29 cellular contexts compared by ENCODE assay signal in genomic region chr20:13117200-13117599, GRCh38.
"Had no signal": no experiment of that assay in that cellular context is flagged by ENCODE, and none has a peak within 500 bp of the region (broad histone marks: within the 10 kb centered on the region; RNA-seq: fewer than 3 reads in every experiment).

No MANE protein-coding gene starts in this region.

- ATAC-seq: naive thymus-derived CD8-positive, alpha-beta T cell; psoas muscle; right cardiac atrium; right lobe of liver; stimulated activated effector memory CD8-positive, alpha-beta T cell treated with anti-CD3 and anti-CD28 coated beads, Interleukin-12 subunit alpha, Interleukin-12 subunit beta, amount 100 ng/mL, for 72 hours; stimulated activated naive B cell treated with anti-CD40 and anti-IgM and Interleukin-4, amounts not matched to agents 10 μg/mL and 1 μg/mL and 100 μg/mL, for 72 hours; upper lobe of right lung had no signal

- H3K27ac ChIP-seq: neural progenitor cell, ovary, parathyroid adenoma, psoas muscle, right lobe of liver, sigmoid colon, stomach, thoracic aorta, tibial artery, transverse colon, upper lobe of right lung, uterus had no signal

- H2AFZ ChIP-seq: neural progenitor cell, parathyroid adenoma had no signal

- H3K27ac Mint-ChIP-seq: naive thymus-derived CD8-positive, alpha-beta T cell; natural killer cell treated with Interleukin-12 subunit alpha and Interleukin-12 subunit beta and Interleukin-15 and Interleukin-18, amount 100 ng/mL, for 72 hours; nephron progenitor cell; neural progenitor cell; progenitor cell of endocrine pancreas; stimulated activated effector memory CD8-positive, alpha-beta T cell treated with anti-CD3 and anti-CD28 coated beads, Interleukin-12 subunit alpha, Interleukin-12 subunit beta, amount 100 ng/mL, for 72 hours; stimulated activated naive B cell treated with anti-CD40 and anti-IgM and Interleukin-4, amounts not matched to agents 10 μg/mL and 1 μg/mL and 100 μg/mL, for 72 hours; stimulated activated naive CD8-positive, alpha-beta T cell treated with anti-CD3 and anti-CD28 coated beads, Interleukin-15, Interleukin-2, amounts not matched to agents 100 ng/mL and 50 ng/mL, for 24 hours; type B pancreatic cell had no signal

- H3K79me2 ChIP-seq: parathyroid adenoma had no signal

- H3K4me3 Mint-ChIP-seq: naive thymus-derived CD8-positive, alpha-beta T cell; natural killer cell treated with Interleukin-12 subunit alpha and Interleukin-12 subunit beta and Interleukin-15 and Interleukin-18, amount 100 ng/mL, for 72 hours; nephron progenitor cell; neural progenitor cell; stimulated activated effector memory CD8-positive, alpha-beta T cell treated with anti-CD3 and anti-CD28 coated beads, Interleukin-12 subunit alpha, Interleukin-12 subunit beta, amount 100 ng/mL, for 72 hours; stimulated activated naive B cell treated with anti-CD40 and anti-IgM and Interleukin-4, amounts not matched to agents 10 μg/mL and 1 μg/mL and 100 μg/mL, for 72 hours; stimulated activated naive CD8-positive, alpha-beta T cell treated with anti-CD3 and anti-CD28 coated beads, Interleukin-15, Interleukin-2, amounts not matched to agents 100 ng/mL and 50 ng/mL, for 24 hours; type B pancreatic cell had no signal

- H3K4me1 Mint-ChIP-seq: naive thymus-derived CD8-positive, alpha-beta T cell; neural progenitor cell; stimulated activated effector memory CD8-positive, alpha-beta T cell treated with anti-CD3 and anti-CD28 coated beads, Interleukin-12 subunit alpha, Interleukin-12 subunit beta, amount 100 ng/mL, for 72 hours had no signal

- DNase-seq: naive thymus-derived CD8-positive, alpha-beta T cell; nephron progenitor cell; occipital lobe; ovary; posterior cingulate gyrus; psoas muscle; right cardiac atrium; right lobe of liver; sigmoid colon; small intestine; stimulated activated CD4-positive, alpha-beta T cell treated with anti-CD3 and anti-CD28 coated beads, Interleukin-15, amount 100 ng/mL, for 24 hours; stimulated activated CD4-positive, alpha-beta T cell treated with anti-CD3 and anti-CD28 coated beads, Interleukin-2, amount 100 ng/mL, for 24 hours; stimulated activated CD4-positive, alpha-beta T cell treated with anti-CD3 and anti-CD28 coated beads, Interleukin-2, amount 100 ng/mL, for 48 hours; stimulated activated CD4-positive, alpha-beta T cell treated with anti-CD3 and anti-CD28 coated beads, Interleukin-4, amount 100 ng/mL, for 24 hours; stimulated activated naive B cell treated with anti-CD40 and anti-IgM and Interleukin-4, amounts not matched to agents 10 μg/mL and 1 μg/mL and 100 μg/mL, for 72 hours; stimulated activated naive CD4-positive, alpha-beta T cell treated with Interleukin-2 at 50 U/mL for 16 hours; stomach; tibial artery; transverse colon; upper lobe of right lung; uterus had no signal

- H3K36me3 Mint-ChIP-seq: naive thymus-derived CD8-positive, alpha-beta T cell; natural killer cell treated with Interleukin-12 subunit alpha and Interleukin-12 subunit beta and Interleukin-15 and Interleukin-18, amount 100 ng/mL, for 72 hours; stimulated activated effector memory CD8-positive, alpha-beta T cell treated with anti-CD3 and anti-CD28 coated beads, Interleukin-12 subunit alpha, Interleukin-12 subunit beta, amount 100 ng/mL, for 72 hours; stimulated activated naive B cell treated with anti-CD40 and anti-IgM and Interleukin-4, amounts not matched to agents 10 μg/mL and 1 μg/mL and 100 μg/mL, for 72 hours; type B pancreatic cell had no signal

- H3K9ac ChIP-seq: neural progenitor cell, parathyroid adenoma had no signal

- H3K27me3 ChIP-seq: neural progenitor cell, ovary, right lobe of liver, sigmoid colon, stomach, tibial artery, transverse colon, upper lobe of right lung, uterus had no signal

- H3K4me3 ChIP-seq: neural progenitor cell, ovary, psoas muscle, right lobe of liver, sigmoid colon, stomach, thoracic aorta, tibial artery, transverse colon, upper lobe of right lung, uterus had no signal

- H3K9me3 ChIP-seq: ovary, psoas muscle, right lobe of liver, sigmoid colon, stomach, thoracic aorta, tibial artery, transverse colon, upper lobe of right lung, uterus had no signal

- H3K4me1 ChIP-seq: neural progenitor cell, parathyroid adenoma, psoas muscle, right lobe of liver, sigmoid colon, tibial artery, transverse colon, upper lobe of right lung, uterus had no signal

- H3K36me3 ChIP-seq: neural progenitor cell, ovary, right lobe of liver, sigmoid colon, stomach, thoracic aorta, transverse colon, upper lobe of right lung, uterus had no signal

- H3K4me2 ChIP-seq: neural progenitor cell had no signal

- H3K9me3 Mint-ChIP-seq: naive thymus-derived CD8-positive, alpha-beta T cell; natural killer cell treated with Interleukin-12 subunit alpha and Interleukin-12 subunit beta and Interleukin-15 and Interleukin-18, amount 100 ng/mL, for 72 hours; nephron progenitor cell; neural progenitor cell; stimulated activated effector memory CD8-positive, alpha-beta T cell treated with anti-CD3 and anti-CD28 coated beads, Interleukin-12 subunit alpha, Interleukin-12 subunit beta, amount 100 ng/mL, for 72 hours; stimulated activated naive B cell treated with anti-CD40 and anti-IgM and Interleukin-4, amounts not matched to agents 10 μg/mL and 1 μg/mL and 100 μg/mL, for 72 hours; stimulated activated naive CD8-positive, alpha-beta T cell treated with anti-CD3 and anti-CD28 coated beads, Interleukin-15, Interleukin-2, amounts not matched to agents 100 ng/mL and 50 ng/mL, for 24 hours; type B pancreatic cell had no signal

- H3K27me3 Mint-ChIP-seq: naive thymus-derived CD8-positive, alpha-beta T cell; progenitor cell of endocrine pancreas; stimulated activated naive B cell treated with anti-CD40 and anti-IgM and Interleukin-4, amounts not matched to agents 10 μg/mL and 1 μg/mL and 100 μg/mL, for 72 hours; type B pancreatic cell had no signal
